ENCODE assay signal across 23 cellular contexts in the genomic region with DNA sequence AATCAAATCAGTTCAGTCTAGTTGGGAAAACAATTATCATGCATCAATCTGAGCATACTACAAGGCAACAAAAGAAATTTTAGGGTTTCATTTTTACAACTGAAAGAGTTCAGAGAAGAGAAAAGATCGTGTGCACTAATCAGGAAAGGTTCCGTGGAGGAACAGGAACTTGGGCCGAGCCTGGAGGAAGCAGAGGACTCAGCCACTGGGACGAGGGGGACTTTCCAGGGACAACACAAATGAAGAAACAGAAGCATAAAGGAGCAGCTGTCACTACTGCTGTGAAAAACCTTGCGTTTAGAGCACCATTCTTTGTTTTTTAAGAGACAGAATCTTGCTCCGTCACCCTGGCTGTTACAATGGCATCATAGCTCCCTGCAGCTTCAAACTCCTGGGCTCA.
DNase-seq lines count a peak whose midpoint lies in the region; ATAC-seq, FAIRE-seq and TF ChIP-seq lines count a peak whose summit lies in the region.
"Had no signal": no experiment of that assay in that cellular context is flagged by ENCODE, and none has a peak within 500 bp of the region (broad histone marks: within the 10 kb centered on the region; RNA-seq: fewer than 3 reads in every experiment).

No MANE protein-coding gene starts in this region.

- intact Hi-C loops in endothelial cell of umbilical vein (cut with micrococcal nuclease) = no loop called here

- H3K4me3 Mint-ChIP-seq in stimulated activated naive CD8-positive, alpha-beta T cell treated with anti-CD3 and anti-CD28 coated beads, Interleukin-15, amount 100 ng/mL, for 72 hours = no peak overlapping the region
- no peak overlapping the region for H3K4me3 Mint-ChIP-seq in osteocyte (ENCODE audit: unreplicated experiment)

- H4K20me1 ChIP-seq in endothelial cell of umbilical vein (replicated peaks; ENCODE audit: control insufficient read depth, extremely low read depth, insufficient read depth, low read length) = peaks cover 5% of the 10 kb centered on the region

- no peak overlapping the region for H3K9ac ChIP-seq in endothelial cell of umbilical vein (replicated peaks; ENCODE audit: extremely low read depth, insufficient read depth, low read length)
- H3K9ac ChIP-seq: GM23248 had no signal

- BruUV-seq in endothelial cell of umbilical vein (replicated peaks; lab: Mats Ljungman, UMichigan) = no TSS peak

- peaks cover 0 to 4% of the 10 kb centered on the region in 2 donors for H3K9me3 Mint-ChIP-seq in stimulated activated naive CD8-positive, alpha-beta T cell treated with anti-CD3 and anti-CD28 coated beads, Interleukin-15, amount 100 ng/mL, for 72 hours
- H3K9me3 Mint-ChIP-seq in osteocyte (ENCODE audit: unreplicated experiment) = no peaks in the 10 kb centered on the region
- H3K9me3 Mint-ChIP-seq: IgD-negative memory B cell had no signal

- FAIRE-seq in endothelial cell of umbilical vein (lab: Jason Lieb, UNC) = peak; percentile 59
- FAIRE-seq: HTR-8/SVneo had no signal

- peak overlapping the region; percentile 16 to 74 for H3K27ac Mint-ChIP-seq in stimulated activated naive CD8-positive, alpha-beta T cell treated with anti-CD3 and anti-CD28 coated beads, Interleukin-15, amount 100 ng/mL, for 72 hours
- no peak overlapping the region for H3K27ac Mint-ChIP-seq in osteocyte (ENCODE audit: unreplicated experiment)

- no peak overlapping the region for H3K4me2 ChIP-seq in endothelial cell of umbilical vein (ENCODE audit: insufficient read depth, low read length)

- dilution Hi-C loops in endothelial cell of umbilical vein (cut with MboI; ENCODE audit: extremely low pct_ligation_motif_present, low sequenced_read_pairs) = no loop called here

- CTCF ChIA-PET in RWPE1 (lab: Yijun Ruan, JAX) (no interaction called here), endothelial cell of umbilical vein (lab: Charles Lee) (interaction anchor here (1.6 kb wide), 1 partner anchor 12 kb away, joined by 3 read pairs; no protein-coding TSS in a partner anchor)

- POLR2A ChIA-PET in RWPE1 (lab: Yijun Ruan, JAX; ENCODE audit: low non-redundant PET) = no interaction called here
- POLR2A ChIA-PET in endothelial cell of umbilical vein (lab: Charles Lee) = no interaction called here

- TF ChIP-seq POLR2A in endothelial cell of umbilical vein (IDR thresholded peaks at IDR 0.05; ENCODE audit: low read depth, low read length) = no peak

- H3K36me3 ChIP-seq in endothelial cell of umbilical vein (ENCODE audit: control insufficient read depth in 2 of 2, extremely low read depth in 1 of 2, insufficient read depth in 2 of 2, low read length in 2 of 2) = no peaks in the 10 kb centered on the region
- H3K36me3 ChIP-seq: BLaER1 treated with 17β-estradiol and CSF1 and Interleukin-3, amounts not matched to agents 10 nM and 100 nM; SJSA1 had no signal

- no peak overlapping the region for H2AFZ ChIP-seq in endothelial cell of umbilical vein (ENCODE audit: low read depth, low read length)
- H2AFZ ChIP-seq: GM23248 had no signal

- no peak overlapping the region for H3K4me3 ChIP-seq in endothelial cell of umbilical vein (replicated peaks in 1 of 3; ENCODE audit: insufficient read depth in 1 of 3, low read depth in 1 of 3, low read length in 3 of 3)
- H3K4me3 ChIP-seq: BLaER1 treated with 17β-estradiol and CSF1 and Interleukin-3, amounts not matched to agents 10 nM and 100 nM; GM23248; SJSA1 had no signal

- H3K9me3 ChIP-seq in endothelial cell of umbilical vein (replicated peaks; ENCODE audit: control insufficient read depth, insufficient read depth, low read length) = no peaks in the 10 kb centered on the region
- H3K9me3 ChIP-seq: BLaER1 treated with 17β-estradiol and CSF1 and Interleukin-3, amounts not matched to agents 10 nM and 100 nM; SJSA1 had no signal

- ATAC-seq in stimulated activated naive CD8-positive, alpha-beta T cell treated with anti-CD3 and anti-CD28 coated beads, Interleukin-15, amount 100 ng/mL, for 72 hours = no peak
- ATAC-seq in stimulated activated naive CD8-positive, alpha-beta T cell treated with anti-CD3 and anti-CD28 coated beads, Interleukin-15, Interleukin-2, amounts not matched to agents 100 U/mL and 50 U/mL, for 24 hours = no peak
- ATAC-seq in HG03039 (IDR thresholded peaks at IDR 0.05; ENCODE audit: unreplicated experiment) = no peak
- no peak for ATAC-seq in HG03045 (IDR thresholded peaks at IDR 0.05; ENCODE audit: unreplicated experiment)
- ATAC-seq: PC-3 had no signal

- TF ChIP-seq CTCF in RWPE1 (conservative IDR thresholded peaks at IDR 0.05; ENCODE audit: low read depth) = no peak
- TF ChIP-seq CTCF in endothelial cell of umbilical vein (IDR thresholded peaks at IDR 0.05; ENCODE audit: extremely low read depth in 1 of 2, insufficient read depth in 1 of 2, low read depth in 1 of 2, low read length in 2 of 2) = no peak
- no peak for TF ChIP-seq CTCF in osteocyte (IDR thresholded peaks at IDR 0.05)

- no peaks in the 10 kb centered on the region for H3K9me1 ChIP-seq in endothelial cell of umbilical vein (replicated peaks; ENCODE audit: control insufficient read depth, extremely low read depth, insufficient read depth, low read length)

- H3K27me3 ChIP-seq in endothelial cell of umbilical vein (ENCODE audit: control insufficient read depth in 2 of 2, insufficient read depth in 2 of 2, low read length in 2 of 2) = no peaks in the 10 kb centered on the region
- H3K27me3 ChIP-seq: BLaER1 treated with 17β-estradiol and CSF1 and Interleukin-3, amounts not matched to agents 10 nM and 100 nM; SJSA1 had no signal

- no peaks in the 10 kb centered on the region for H3K36me3 Mint-ChIP-seq in osteocyte (ENCODE audit: unreplicated experiment)
- H3K36me3 Mint-ChIP-seq: IgD-negative memory B cell had no signal

- H3K4me1 Mint-ChIP-seq in stimulated activated naive CD8-positive, alpha-beta T cell treated with anti-CD3 and anti-CD28 coated beads, Interleukin-15, amount 100 ng/mL, for 72 hours = peaks cover 5% of the 10 kb centered on the region
- peaks cover 23% of the 10 kb centered on the region for H3K4me1 Mint-ChIP-seq in osteocyte (ENCODE audit: unreplicated experiment)

- DNase-seq in stimulated activated naive CD8-positive, alpha-beta T cell treated with anti-CD3 and anti-CD28 coated beads, Interleukin-15, amount 100 ng/mL, for 72 hours = no peak
- DNase-seq in stimulated activated naive CD8-positive, alpha-beta T cell treated with anti-CD3 and anti-CD28 coated beads, Interleukin-15, Interleukin-2, amounts not matched to agents 100 U/mL and 50 U/mL, for 24 hours = no peak
- DNase-seq in RWPE1 (ENCODE audit: low spot score) (no peak), endothelial cell of umbilical vein (ENCODE audit: low read depth, low spot score) (no peak), osteocyte (ENCODE audit: extremely low spot score, unreplicated experiment) (no peak)
- no peak for DNase-seq in activated CD4-positive, CD25-positive, alpha-beta regulatory T cell (lab: John Stamatoyannopoulos, UW)
- DNase-seq: DMS 273 treated with DMSO at 0.1 percent for 48 hours, GF-D8, GM23248, HCEC 1CT, NCI-H187 treated with DMSO at 0.1 percent for 48 hours, NCI-H2171, NCI-H446 treated with DMSO at 0.1 percent for 48 hours, NCI-H748 treated with DMSO at 0.1 percent for 48 hours, PC-3 had no signal

- H3K27me3 Mint-ChIP-seq in stimulated activated naive CD8-positive, alpha-beta T cell treated with anti-CD3 and anti-CD28 coated beads, Interleukin-15, amount 100 ng/mL, for 72 hours = peaks cover 8% of the 10 kb centered on the region
- H3K27me3 Mint-ChIP-seq in osteocyte (ENCODE audit: unreplicated experiment) = no peaks in the 10 kb centered on the region
- H3K27me3 Mint-ChIP-seq: IgD-negative memory B cell had no signal

- peak overlapping the region; percentile 54 for H3K27ac ChIP-seq in RWPE1
- no peak overlapping the region for H3K27ac ChIP-seq in endothelial cell of umbilical vein (ENCODE audit: insufficient read depth, low read depth, low read length)
- H3K27ac ChIP-seq: 22Rv1, GM23248, HL-60, SJSA1 had no signal

- peaks cover 2% of the 10 kb centered on the region for H3K4me1 ChIP-seq in endothelial cell of umbilical vein (ENCODE audit: control insufficient read depth, extremely low read depth, insufficient read depth, low read length)
- H3K4me1 ChIP-seq: SJSA1 had no signal

- peaks cover 74% of the 10 kb centered on the region for H3K79me2 ChIP-seq in endothelial cell of umbilical vein (ENCODE audit: control insufficient read depth, insufficient read depth, low read length)

TF ChIP-seq in endothelial cell of umbilical vein, 7 proteins besides CTCF, POLR2A, EP300 and RAD21:
- TF ChIP-seq MYC (IDR thresholded peaks at IDR 0.05; ENCODE audit: low read depth, low read length) (no peak), JUN (IDR thresholded peaks at IDR 0.05; ENCODE audit: borderline replicate concordance, insufficient read depth, insufficient read length, low read depth) (no peak), EZH2 (IDR thresholded peaks at IDR 0.05; ENCODE audit: borderline replicate concordance, low read depth, low read length, severe bottlenecking) (no peak), FOS (IDR thresholded peaks at IDR 0.05; ENCODE audit: borderline replicate concordance, insufficient read depth, low read length) (no peak), POLR2AphosphoS5 (IDR thresholded peaks at IDR 0.05; ENCODE audit: insufficient read depth, low read depth, low read length) (no peak), GATA2 (IDR thresholded peaks at IDR 0.05; ENCODE audit: insufficient read depth, insufficient read length, low read depth, low read length) (no peak)
- TF ChIP-seq, protein P1, sequence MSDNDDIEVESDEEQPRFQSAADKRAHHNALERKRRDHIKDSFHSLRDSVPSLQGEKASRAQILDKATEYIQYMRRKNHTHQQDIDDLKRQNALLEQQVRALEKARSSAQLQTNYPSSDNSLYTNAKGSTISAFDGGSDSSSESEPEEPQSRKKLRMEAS (IDR thresholded peaks at IDR 0.05; ENCODE audit: insufficient read depth, insufficient read length) = no peak
